11 cellular contexts compared by ENCODE assay signal in genomic region chr1:83641206-83641658, GRCh38.
DNase-seq lines count a peak whose midpoint lies in the region; ATAC-seq and TF ChIP-seq lines count a peak whose summit lies in the region.
"Had no signal": no experiment of that assay in that cellular context is flagged by ENCODE, and none has a peak within 500 bp of the region (broad histone marks: within the 10 kb centered on the region; RNA-seq: fewer than 3 reads in every experiment).

No MANE protein-coding gene starts in this region.

- ATAC-seq in GM18520 (IDR thresholded peaks at IDR 0.05; ENCODE audit: unreplicated experiment): no peak

- no peak for TF ChIP-seq CTCF in HFFc6 (IDR thresholded peaks at IDR 0.05)
- TF ChIP-seq CTCF in astrocyte of the spinal cord (IDR thresholded peaks at IDR 0.05; ENCODE audit: low read depth, low read length): no peak
- TF ChIP-seq CTCF in hepatocyte (IDR thresholded peaks at IDR 0.05; ENCODE audit: poor library complexity): no peak

- H3K36me3 ChIP-seq in hepatocyte (replicated peaks; ENCODE audit: insufficient read depth, low read depth) (no peaks in the 10 kb centered on the region), stomach smooth muscle (ENCODE audit: control insufficient read depth in 2 of 2, insufficient read depth in 2 of 2, low read length in 2 of 2) (no peaks in the 10 kb centered on the region)

- no peaks in the 10 kb centered on the region for H4K20me1 ChIP-seq in hepatocyte (ENCODE audit: insufficient read depth, poor library complexity, severe bottlenecking)

- H3K27ac ChIP-seq in hepatocyte: peak overlapping the region; percentile 54
- H3K27ac ChIP-seq in stomach smooth muscle (ENCODE audit: low read length): peak overlapping the region; percentile 25
- H3K27ac ChIP-seq: HL-60 had no signal

- no peaks in the 10 kb centered on the region for H3K4me1 Mint-ChIP-seq in HFFc6 (ENCODE audit: low read depth)

- DNase-seq in HFFc6 (no peak), astrocyte of the spinal cord (ENCODE audit: low read depth, low spot score) (peak; percentile 27), hepatocyte (ENCODE audit: low spot score) (peak; percentile 17), NCI-H1436 treated with DMSO at 0.1 percent for 48 hours (lab: John Stamatoyannopoulos, UW) (no peak), NCI-H446 treated with DMSO at 0.1 percent for 48 hours (lab: John Stamatoyannopoulos, UW) (no peak)
- no peak for DNase-seq in central memory CD4-positive, alpha-beta T cell
- DNase-seq: caudate nucleus; stimulated activated CD4-positive, alpha-beta T cell treated with anti-CD3 and anti-CD28 coated beads, Interleukin-4, amount 100 ng/mL, for 24 hours had no signal

- no peaks in the 10 kb centered on the region for H3K9me3 ChIP-seq in hepatocyte (ENCODE audit: low read depth)
- no peaks in the 10 kb centered on the region for H3K9me3 ChIP-seq in stomach smooth muscle (ENCODE audit: control insufficient read depth in 2 of 2, low read length in 2 of 2)

- H2AFZ ChIP-seq in hepatocyte: peak overlapping the region; percentile 5

- no peak overlapping the region for H3K9ac ChIP-seq in stomach smooth muscle (ENCODE audit: low read length in 2 of 2)

- H3K27me3 Mint-ChIP-seq in HFFc6 (ENCODE audit: insufficient read depth): 0 out of 2 replicates have a peak, but pooled peaks cover 2% of the 10 kb centered on the region

- peak overlapping the region; percentile 24; the same call in 1 of the 2 replicates for H3K4me3 Mint-ChIP-seq in HFFc6

- 15% methylated on average over 5 of the region's 5 CpGs for WGBS in hepatocyte (ENCODE audit: low lambda C conversion rate, missing lambda C conversion rate)

- H3K36me3 Mint-ChIP-seq in HFFc6 (ENCODE audit: low read depth): no peaks in the 10 kb centered on the region

- no peaks in the 10 kb centered on the region for H3K27me3 ChIP-seq in hepatocyte
- no peaks in the 10 kb centered on the region for H3K27me3 ChIP-seq in stomach smooth muscle (ENCODE audit: control insufficient read depth in 1 of 2, insufficient read depth in 2 of 2, low read length in 2 of 2)

- H3K4me1 ChIP-seq in hepatocyte (ENCODE audit: insufficient read depth) (peaks cover 7% of the 10 kb centered on the region), stomach smooth muscle (ENCODE audit: control insufficient read depth, insufficient read depth, low read length) (peaks cover 13% of the 10 kb centered on the region)

- H3K79me2 ChIP-seq in hepatocyte: no peaks in the 10 kb centered on the region

- H3K4me3 ChIP-seq in astrocyte of the spinal cord (ENCODE audit: low read depth, low read length): no peak overlapping the region
- no peak overlapping the region for H3K4me3 ChIP-seq in hepatocyte
- H3K4me3 ChIP-seq in stomach smooth muscle (ENCODE audit: low read length in 2 of 2): peak overlapping the region in 1 of 2 donors; percentile 47

- in situ Hi-C loops in astrocyte of the spinal cord (cut with HindIII; ENCODE audit: low sequenced_read_pairs): no loop called here

- H3K9me3 Mint-ChIP-seq in HFFc6: peaks cover 40% of the 10 kb centered on the region

- H3K9me2 ChIP-seq in hepatocyte (replicated peaks; ENCODE audit: insufficient read depth): no peaks in the 10 kb centered on the region

- no peak overlapping the region for H3K27ac Mint-ChIP-seq in HFFc6

- H3K4me2 ChIP-seq in hepatocyte: peak overlapping the region; percentile 67

Comparison
In these comparisons a context has a peak if more than half of its experiments do, and no peak if none do; other contexts are left out.
1. DNase-seq: peak in astrocyte of the spinal cord (single experiment) and hepatocyte (single experiment); none in HFFc6 (single experiment), NCI-H1436 treated with DMSO at 0.1 percent for 48 hours (single experiment), NCI-H446 treated with DMSO at 0.1 percent for 48 hours (single experiment) and central memory CD4-positive, alpha-beta T cell (single experiment).